17 cellular contexts compared by ENCODE assay signal in genomic region chr2:33595385-33595784, GRCh38.
"Had no signal": no experiment of that assay in that cellular context is flagged by ENCODE, and none has a peak within 500 bp of the region (broad histone marks: within the 10 kb centered on the region; RNA-seq: fewer than 3 reads in every experiment).

No MANE protein-coding gene starts in this region.

- H3K4me3 ChIP-seq: lung, psoas muscle, right lobe of liver, smooth muscle cell had no signal

- H3K9me3 ChIP-seq: neutrophil, psoas muscle had no signal

- H3K9me3 Mint-ChIP-seq: endodermal cell, naive B cell had no signal

- ATAC-seq: psoas muscle; right lobe of liver; stimulated activated naive CD8-positive, alpha-beta T cell treated with anti-CD3 and anti-CD28 coated beads, Interleukin-15, Interleukin-2, amounts not matched to agents 100 U/mL and 50 U/mL, for 24 hours had no signal

- H3K4me3 Mint-ChIP-seq: activated naive CD8-positive, alpha-beta T cell; endodermal cell had no signal

- H3K27ac ChIP-seq: neutrophil, psoas muscle, right lobe of liver had no signal

- H3K27me3 Mint-ChIP-seq: activated naive CD8-positive, alpha-beta T cell; naive B cell had no signal

- H3K27ac Mint-ChIP-seq: activated naive CD8-positive, alpha-beta T cell; endodermal cell had no signal

- DNase-seq: activated CD4-positive, alpha-beta T cell treated with anti-CD3 and anti-CD28 coated beads, Interleukin-2, amount 50 U/mL, for 48 hours; activated CD4-positive, CD25-positive, alpha-beta regulatory T cell treated with anti-CD3 and anti-CD28 coated beads, Interleukin-2, amount 50 U/mL, for 72 hours; activated gamma-delta T cell; activated T-cell treated with anti-CD3 and anti-CD28 coated beads, Interleukin-2, amount 50 U/mL, for 48 hours; dermis blood vessel endothelial cell; endodermal cell; erythroblast; naive B cell; right lobe of liver; stimulated activated naive CD8-positive, alpha-beta T cell treated with anti-CD3 and anti-CD28 coated beads, Interleukin-15, Interleukin-2, amounts not matched to agents 100 U/mL and 50 U/mL, for 24 hours; T-helper 9 cell; trophoblast cell had no signal

- H3K27me3 ChIP-seq: neutrophil, right lobe of liver had no signal
